Comparison of ENCODE assay signal across 22 cellular contexts in the genomic region with DNA sequence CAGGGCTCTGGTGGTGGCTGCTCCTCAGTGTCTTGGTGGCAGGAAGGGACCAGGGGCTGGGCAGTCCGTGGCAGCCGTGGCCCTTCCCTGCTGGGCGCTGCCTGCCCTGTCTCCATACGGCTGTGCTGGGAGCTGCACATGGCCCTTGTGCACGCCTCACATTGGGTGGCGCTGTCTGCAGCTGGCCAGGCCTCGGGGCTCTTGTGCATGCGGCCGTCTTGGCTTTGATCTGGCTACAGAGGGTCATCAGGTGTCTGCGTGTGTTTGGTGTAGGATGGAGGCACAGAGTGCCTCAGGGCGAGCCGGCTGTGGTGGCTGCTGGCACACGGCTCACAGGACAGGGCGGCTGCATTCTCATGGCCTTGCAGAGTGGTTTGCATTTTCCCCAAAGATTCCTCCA. TPM values are rescaled to one million over a fixed set of nuclear protein-coding genes. Genes with fewer than 3 reads are reported as not detected.
DNase-seq lines count a peak whose midpoint lies in the region; ATAC-seq and TF ChIP-seq lines count a peak whose summit lies in the region.
"Had no signal": no experiment of that assay in that cellular context is flagged by ENCODE, and none has a peak within 500 bp of the region (broad histone marks: within the 10 kb centered on the region; RNA-seq: fewer than 3 reads in every experiment).

No MANE protein-coding gene starts in this region.

- H2BK12ac ChIP-seq in neuronal stem cell (ENCODE audit: low read length), result peak overlapping the region; percentile 58

- H3K4me3 ChIP-seq in endodermal cell (ENCODE audit: low read length) (no peak overlapping the region), neuronal stem cell (ENCODE audit: low read length in 2 of 2) (no peak overlapping the region), A673 (ENCODE audit: low read depth, low read length, poor library complexity, severe bottlenecking) (no peak overlapping the region)

- DNase-seq in activated naive CD8-positive, alpha-beta T cell treated with anti-CD3 and anti-CD28 coated beads, Interleukin-2, amount 10 ng/mL, durations not matched to agents 7 days and 5 days, result no peak
- DNase-seq in activated naive CD8-positive, alpha-beta T cell treated with anti-CD3 and anti-CD28 coated beads, Interleukin-2, amount 50 U/mL, for 24 hours, result no peak
- no peak for DNase-seq in endodermal cell
- DNase-seq in neuronal stem cell (ENCODE audit: low spot score), result no peak
- no peak for DNase-seq in erythroblast (lab: John Stamatoyannopoulos, UW)
- DNase-seq in A673 (ENCODE audit: low spot score), result no peak
- DNase-seq: 8988T; CD4-positive, alpha-beta T cell; GOT3; HCEC 1CT; IMR-90; MM.1S; NCI-H2029; NCI-H446; NCI-H524 treated with DMSO at 0.1 percent for 48 hours; NCI-H774; NK-92 treated with Interleukin-12 subunit alpha and Interleukin-12 subunit beta, amount 100 ng/mL, for 24 hours; PC-3 had no signal

- H3K14ac ChIP-seq in neuronal stem cell (ENCODE audit: low read length), result no peak overlapping the region

- H3K18ac ChIP-seq in neuronal stem cell (ENCODE audit: low read length), result peak overlapping the region; percentile 71

- TF ChIP-seq CTCF in endodermal cell (conservative IDR thresholded peaks at IDR 0.05) (no peak), A673 (conservative IDR thresholded peaks at IDR 0.05; ENCODE audit: low read depth, low read length) (no peak)

- TF ChIP-seq POLR2A in erythroblast (IDR thresholded peaks at IDR 0.05; ENCODE audit: low read length), result no peak

- H3K36me3 ChIP-seq in endodermal cell (ENCODE audit: control insufficient read depth, insufficient read depth, low read length) (peaks cover 48% of the 10 kb centered on the region), neuronal stem cell (replicated peaks in 1 of 2; ENCODE audit: control insufficient read depth in 2 of 2, insufficient read depth in 2 of 2, low read length in 2 of 2) (peaks cover 35 to 83% of the 10 kb centered on the region in 2 donors), A673 (ENCODE audit: insufficient read depth, low read length, poor library complexity, severe bottlenecking) (no peaks in the 10 kb centered on the region)

- no peak overlapping the region for H2BK120ac ChIP-seq in neuronal stem cell (ENCODE audit: low read depth, low read length)

- H3K4me1 Mint-ChIP-seq in activated naive CD8-positive, alpha-beta T cell treated with anti-CD3 and anti-CD28 coated beads, Interleukin-2, amount 10 ng/mL, durations not matched to agents 7 days and 5 days, result no peaks in the 10 kb centered on the region
- no peaks in the 10 kb centered on the region for H3K4me1 Mint-ChIP-seq in activated naive CD8-positive, alpha-beta T cell treated with anti-CD3 and anti-CD28 coated beads, Interleukin-2, amount 50 U/mL, for 24 hours
- no peaks in the 10 kb centered on the region for H3K4me1 Mint-ChIP-seq in endodermal cell

- peak overlapping the region; percentile 42 for H3K27ac Mint-ChIP-seq in activated naive CD8-positive, alpha-beta T cell treated with anti-CD3 and anti-CD28 coated beads, Interleukin-2, amount 10 ng/mL, durations not matched to agents 7 days and 5 days
- H3K27ac Mint-ChIP-seq in activated naive CD8-positive, alpha-beta T cell treated with anti-CD3 and anti-CD28 coated beads, Interleukin-2, amount 50 U/mL, for 24 hours, result no peak overlapping the region
- peak overlapping the region; percentile 79 for H3K27ac Mint-ChIP-seq in endodermal cell
- H3K27ac Mint-ChIP-seq: CD4-positive, alpha-beta T cell had no signal

- ATAC-seq in activated naive CD8-positive, alpha-beta T cell treated with anti-CD3 and anti-CD28 coated beads, Interleukin-2, amount 10 ng/mL, durations not matched to agents 7 days and 5 days (ENCODE audit: low read depth), result no peak
- no peak for ATAC-seq in activated naive CD8-positive, alpha-beta T cell treated with anti-CD3 and anti-CD28 coated beads, Interleukin-2, amount 50 U/mL, for 24 hours
- ATAC-seq in GM21515 (IDR thresholded peaks at IDR 0.05; ENCODE audit: unreplicated experiment), result no peak
- ATAC-seq: PC-3 had no signal

- no peak overlapping the region for H2AFZ ChIP-seq in neuronal stem cell (ENCODE audit: low read length)

- no peaks in the 10 kb centered on the region for H3K27me3 ChIP-seq in endodermal cell (ENCODE audit: control insufficient read depth, insufficient read depth, low read length, poor library complexity, severe bottlenecking)
- H3K27me3 ChIP-seq in neuronal stem cell (ENCODE audit: control insufficient read depth in 3 of 3, insufficient read depth in 3 of 3, low read depth in 1 of 3, low read length in 3 of 3), result no peaks in the 10 kb centered on the region
- H3K27me3 ChIP-seq in A673 (replicated peaks; ENCODE audit: insufficient read depth, low read depth, low read length, poor library complexity), result no peaks in the 10 kb centered on the region

- no peak overlapping the region for H3K4ac ChIP-seq in neuronal stem cell (ENCODE audit: low read length)

- H2BK5ac ChIP-seq in neuronal stem cell (ENCODE audit: low read length), result no peak overlapping the region

- H4K91ac ChIP-seq in neuronal stem cell (ENCODE audit: low read depth, low read length, poor library complexity), result no peak overlapping the region

- H2AK5ac ChIP-seq in neuronal stem cell (ENCODE audit: low read depth, low read length), result no peak overlapping the region

- no peak overlapping the region for H2BK15ac ChIP-seq in neuronal stem cell (ENCODE audit: low read length)

- H3K27me3 Mint-ChIP-seq in activated naive CD8-positive, alpha-beta T cell treated with anti-CD3 and anti-CD28 coated beads, Interleukin-2, amount 10 ng/mL, durations not matched to agents 7 days and 5 days, result no peaks in the 10 kb centered on the region
- no peaks in the 10 kb centered on the region for H3K27me3 Mint-ChIP-seq in activated naive CD8-positive, alpha-beta T cell treated with anti-CD3 and anti-CD28 coated beads, Interleukin-2, amount 50 U/mL, for 24 hours
- no peaks in the 10 kb centered on the region for H3K27me3 Mint-ChIP-seq in endodermal cell (ENCODE audit: insufficient read depth)
- H3K27me3 Mint-ChIP-seq: CD4-positive, alpha-beta T cell had no signal

- no peak overlapping the region for H3K4me3 Mint-ChIP-seq in activated naive CD8-positive, alpha-beta T cell treated with anti-CD3 and anti-CD28 coated beads, Interleukin-2, amount 10 ng/mL, durations not matched to agents 7 days and 5 days
- no peak overlapping the region for H3K4me3 Mint-ChIP-seq in activated naive CD8-positive, alpha-beta T cell treated with anti-CD3 and anti-CD28 coated beads, Interleukin-2, amount 50 U/mL, for 24 hours
- H3K4me3 Mint-ChIP-seq in endodermal cell, result no peak overlapping the region
- H3K4me3 Mint-ChIP-seq: CD4-positive, alpha-beta T cell had no signal

- peaks cover 17% of the 10 kb centered on the region for H3K79me1 ChIP-seq in neuronal stem cell (ENCODE audit: low read depth, low read length)

- POLR2A ChIA-PET in activated naive CD8-positive, alpha-beta T cell treated with anti-CD3 and anti-CD28 coated beads, Interleukin-2, amount 10 ng/mL, durations not matched to agents 7 days and 5 days (lab: Charles Lee), result no interaction called here
- POLR2A ChIA-PET in A673 (lab: Charles Lee; ENCODE audit: low non-redundant PET), result no interaction called here

- H3K27ac ChIP-seq in endodermal cell (ENCODE audit: low read depth, low read length) (no peak overlapping the region), neuronal stem cell (replicated peaks; ENCODE audit: low read length) (no peak overlapping the region), A673 (ENCODE audit: low read depth, low read length, poor library complexity, severe bottlenecking) (no peak overlapping the region)
- H3K27ac ChIP-seq: KMS-11 had no signal

- no peak overlapping the region for H3K4me2 ChIP-seq in neuronal stem cell (ENCODE audit: insufficient read depth, low read length, poor library complexity, severe bottlenecking)
- H3K4me2 ChIP-seq: KMS-11 had no signal

- no peaks in the 10 kb centered on the region for H3K9me3 Mint-ChIP-seq in activated naive CD8-positive, alpha-beta T cell treated with anti-CD3 and anti-CD28 coated beads, Interleukin-2, amount 10 ng/mL, durations not matched to agents 7 days and 5 days
- H3K9me3 Mint-ChIP-seq in activated naive CD8-positive, alpha-beta T cell treated with anti-CD3 and anti-CD28 coated beads, Interleukin-2, amount 50 U/mL, for 24 hours, result no peaks in the 10 kb centered on the region
- H3K9me3 Mint-ChIP-seq in endodermal cell, result no peaks in the 10 kb centered on the region
- H3K9me3 Mint-ChIP-seq: CD4-positive, alpha-beta T cell had no signal

- no peak overlapping the region for H4K8ac ChIP-seq in neuronal stem cell (ENCODE audit: low read depth, low read length)

- H3K9me3 ChIP-seq in endodermal cell (ENCODE audit: control insufficient read depth, low read length) (no peaks in the 10 kb centered on the region), neuronal stem cell (replicated peaks in 1 of 2; ENCODE audit: control insufficient read depth in 2 of 2, insufficient read depth in 1 of 2, low read depth in 1 of 2, low read length in 2 of 2) (no peaks in the 10 kb centered on the region), A673 (ENCODE audit: low read depth, low read length, poor library complexity, severe bottlenecking) (no peaks in the 10 kb centered on the region)

- H3K23ac ChIP-seq in neuronal stem cell (ENCODE audit: low read depth, low read length, poor library complexity), result peak overlapping the region; percentile 95

- no TSS peak for BruUV-seq in A673 (replicated peaks; lab: Mats Ljungman, UMichigan)

- H3K9ac ChIP-seq in endodermal cell (ENCODE audit: extremely low read depth, low read length, poor library complexity, severe bottlenecking) (no peak overlapping the region), neuronal stem cell (ENCODE audit: low read depth, low read length, poor library complexity) (peak overlapping the region; percentile 60)
- H3K9ac ChIP-seq: KMS-11 had no signal

- CTCF ChIA-PET in A673 (lab: Charles Lee), result no interaction called here

- H3K36me3 Mint-ChIP-seq in activated naive CD8-positive, alpha-beta T cell treated with anti-CD3 and anti-CD28 coated beads, Interleukin-2, amount 10 ng/mL, durations not matched to agents 7 days and 5 days, result peaks cover 8% of the 10 kb centered on the region
- H3K36me3 Mint-ChIP-seq in activated naive CD8-positive, alpha-beta T cell treated with anti-CD3 and anti-CD28 coated beads, Interleukin-2, amount 50 U/mL, for 24 hours (ENCODE audit: low read depth), result peaks cover 14% of the 10 kb centered on the region
- H3K36me3 Mint-ChIP-seq in endodermal cell (ENCODE audit: low read depth), result peaks cover 78% of the 10 kb centered on the region

- intact Hi-C loops in A673 (cut with micrococcal nuclease; ENCODE audit: unreplicated experiment), result no loop called here

- 95 to 96% methylated on average over 12 to 14 of the region's 14 CpGs for WGBS in endodermal cell (ENCODE audit: insufficient coverage in 1 of 2, insufficient read length in 1 of 2), 2 experiments
- WGBS in neuronal stem cell (ENCODE audit: extremely low coverage in 2 of 2, insufficient read length in 2 of 2, insufficient replicate concordance in 1 of 2), 2 donors, result no CpG with 5 or more reads among the region's 14 CpGs

- H3K4me1 ChIP-seq in endodermal cell (ENCODE audit: control insufficient read depth, insufficient read depth, low read length) (no peaks in the 10 kb centered on the region), neuronal stem cell (ENCODE audit: control insufficient read depth in 2 of 2, insufficient read depth in 1 of 2, low read depth in 1 of 2, low read length in 2 of 2) (peaks cover 0 to 3% of the 10 kb centered on the region in 2 donors), A673 (ENCODE audit: insufficient read depth, low read length, poor library complexity, severe bottlenecking) (no peaks in the 10 kb centered on the region)

RNA-seq across cellular contexts. Expression of a gene that starts 34.8 kb away (rescaled TPM):
- not detected for total RNA-seq in activated naive CD8-positive, alpha-beta T cell treated with anti-CD3 and anti-CD28 coated beads, Interleukin-2, amount 10 ng/mL, durations not matched to agents 7 days and 5 days
- under 1 TPM; 0.26 to 0.40 TPM for total RNA-seq in endodermal cell
- polyA plus RNA-seq in endodermal cell (2013, experiment 1 of 2), result 0.04 TPM
- not detected for polyA plus RNA-seq in endodermal cell (2013, experiment 2 of 2)
- not detected for polyA plus RNA-seq in neuronal stem cell (2013, experiment 1 of 2)
- polyA plus RNA-seq in neuronal stem cell (2013, experiment 2 of 2), result not detected
- total RNA-seq in A673 (2021), result not detected in 2 replicates
- total RNA-seq: CD4-positive, alpha-beta T cell; G401; IMR-90 had no signal
- polyA plus RNA-seq: BJ, IMR-90 had no signal
